Comparison of ENCODE assay signal across 25 cellular contexts in genomic region chr5:177376107-177376506, GRCh38. TPM values are rescaled to one million over a fixed set of nuclear protein-coding genes. Genes with fewer than 3 reads are reported as not detected.
"Had no signal": no experiment of that assay in that cellular context is flagged by ENCODE, and none has a peak within 500 bp of the region (broad histone marks: within the 10 kb centered on the region; RNA-seq: fewer than 3 reads in every experiment).

No MANE protein-coding gene starts in this region.

- ATAC-seq: gastrocnemius medialis; heart right ventricle; left lung; right cardiac atrium; stimulated activated naive CD8-positive, alpha-beta T cell treated with anti-CD3 and anti-CD28 coated beads, Interleukin-15, Interleukin-2, amounts not matched to agents 100 U/mL and 50 U/mL, for 24 hours; upper lobe of right lung had no signal

- H3K36me3 ChIP-seq: cardiac muscle cell, colonic mucosa, gastrocnemius medialis, upper lobe of right lung, WERI-Rb-1 had no signal

- H3K4me3 ChIP-seq: cardiac muscle cell, colonic mucosa, gastrocnemius medialis, heart right ventricle, left lung, spleen, upper lobe of right lung had no signal

- H3K27me3 ChIP-seq: cardiac muscle cell, colonic mucosa, gastrocnemius medialis, neutrophil, upper lobe of right lung had no signal

- FAIRE-seq: astrocyte, endothelial cell of umbilical vein had no signal

- DNase-seq: activated CD4-positive, alpha-beta T cell treated with anti-CD3 and anti-CD28 coated beads for 4 hours; activated effector memory CD4-positive, alpha-beta T cell treated with anti-CD3 and anti-CD28 coated beads, Interleukin-2, amount 50 U/mL, for 16 hours; activated T-cell treated with anti-CD3 and anti-CD28 coated beads for 4 hours; colonic mucosa; gastrocnemius medialis; heart right ventricle; islet precursor cell; left lung; mesenchymal stem cell; posterior cingulate gyrus; right cardiac atrium; spleen; stimulated activated CD4-positive, alpha-beta T cell treated with anti-CD3 and anti-CD28 coated beads, Interleukin-2, amount 100 ng/mL, for 24 hours; stimulated activated naive CD8-positive, alpha-beta T cell treated with anti-CD3 and anti-CD28 coated beads, Interleukin-15, Interleukin-2, amounts not matched to agents 100 U/mL and 50 U/mL, for 24 hours; T1000; upper lobe of right lung; WERI-Rb-1 had no signal

- H3K27ac ChIP-seq: cardiac muscle cell, colonic mucosa, gastrocnemius medialis, heart right ventricle, left lung, neutrophil, upper lobe of right lung, WERI-Rb-1 had no signal

- H3K9me3 ChIP-seq: colonic mucosa, gastrocnemius medialis, heart right ventricle, left lung, neutrophil, spleen, upper lobe of right lung had no signal

RNA-seq across cellular contexts. Expression of gene SLC34A1, which starts 8.1 kb away (rescaled TPM):
- total RNA-seq: activated CD8-positive, alpha-beta memory T cell treated with anti-CD3 and anti-CD28 coated beads for 36 hours; astrocyte; cardiac muscle cell; colonic mucosa; endothelial cell of umbilical vein; fibroblast of lung; gastrocnemius medialis; left lung; right cardiac atrium; temporal lobe; upper lobe of right lung had no signal
- polyA plus RNA-seq: cardiac muscle cell, endothelial cell of umbilical vein, fibroblast of lung, heart right ventricle, right cardiac atrium had no signal

RNA-seq across cellular contexts. Expression of gene PFN3, which starts 24.4 kb away (rescaled TPM):
- total RNA-seq: activated CD8-positive, alpha-beta memory T cell treated with anti-CD3 and anti-CD28 coated beads for 36 hours; astrocyte; cardiac muscle cell; colonic mucosa; endothelial cell of umbilical vein; fibroblast of lung; gastrocnemius medialis; heart right ventricle; left lung; right cardiac atrium; SK-MEL-5; spleen; upper lobe of right lung had no signal
- polyA plus RNA-seq: cardiac muscle cell, endothelial cell of umbilical vein, fibroblast of lung, heart right ventricle, right cardiac atrium, spleen had no signal
